Comparison of ENCODE assay signal across 22 cellular contexts in genomic region chr6:30319146-30319835, GRCh38. TPM values are rescaled to one million over a fixed set of nuclear protein-coding genes. Genes with fewer than 3 reads are reported as not detected.
DNase-seq lines count a peak whose midpoint lies in the region; ATAC-seq and TF ChIP-seq lines count a peak whose summit lies in the region.
"Had no signal": no experiment of that assay in that cellular context is flagged by ENCODE, and none has a peak within 500 bp of the region (broad histone marks: within the 10 kb centered on the region; RNA-seq: fewer than 3 reads in every experiment).

No MANE protein-coding gene starts in this region.

- H2BK12ac ChIP-seq in mesenchymal stem cell (ENCODE audit: low read length in 2 of 2) = no peak overlapping the region

- peaks cover 58% of the 10 kb centered on the region for H3K36me3 Mint-ChIP-seq in activated CD4-positive, alpha-beta T cell treated with anti-CD3 and anti-CD28 coated beads for 36 hours (ENCODE audit: low read depth)
- H3K36me3 Mint-ChIP-seq in chondrocyte (ENCODE audit: low read depth) = no peaks in the 10 kb centered on the region

- H3K4me3 Mint-ChIP-seq in activated CD4-positive, alpha-beta T cell treated with anti-CD3 and anti-CD28 coated beads for 36 hours = no peak overlapping the region
- H3K4me3 Mint-ChIP-seq in chondrocyte (ENCODE audit: unreplicated experiment) = no peak overlapping the region
- H3K4me3 Mint-ChIP-seq: neural progenitor cell had no signal

- DNase-seq in activated CD4-positive, alpha-beta T cell treated with anti-CD3 and anti-CD28 coated beads for 36 hours = no peak
- no peak for DNase-seq in activated CD4-positive, alpha-beta T cell treated with anti-CD3 and anti-CD28 coated beads, Interleukin-2, amount 50 U/mL, for 48 hours
- DNase-seq in HCEC 1CT = peak; percentile 74
- no peak for DNase-seq in chondrocyte (ENCODE audit: low spot score)
- DNase-seq in mesenchymal stem cell = peak; percentile 41
- no peak for DNase-seq in NCI-H1436 (lab: John Stamatoyannopoulos, UW)
- DNase-seq in Right ventricle myocardium superior = no peak
- no peak for DNase-seq in NCI-H82 treated with DMSO at 0.1 percent for 48 hours (lab: John Stamatoyannopoulos, UW; ENCODE audit: unreplicated experiment)
- DNase-seq: activated CD4-positive, alpha-beta T cell treated with anti-CD3 and anti-CD28 coated beads for 1 hour; activated naive CD8-positive, alpha-beta T cell treated with anti-CD3 and anti-CD28 coated beads, Interleukin-2, amount 10 ng/mL, durations not matched to agents 7 days and 5 days; GDM1; heart left ventricle; kidney glomerular epithelial cell; MG63; NCI-H1694; NCI-H82; stimulated activated CD4-positive, alpha-beta T cell treated with anti-CD3 and anti-CD28 coated beads, Interleukin-12 subunit alpha, Interleukin-12 subunit beta, amount 100 ng/mL, for 4 hours had no signal

- no peak overlapping the region for H3K4ac ChIP-seq in mesenchymal stem cell (ENCODE audit: low read depth in 1 of 2, low read length in 2 of 2)

- POLR2A ChIA-PET in activated CD4-positive, alpha-beta T cell treated with anti-CD3 and anti-CD28 coated beads for 36 hours (lab: Charles Lee) = no interaction called here

- 95% methylated on average over 1 of the region's 1 CpG for WGBS in mesenchymal stem cell

- no peak overlapping the region for H3K4me3 ChIP-seq in mesenchymal stem cell (ENCODE audit: insufficient read depth in 1 of 2, low read depth in 1 of 2, low read length in 2 of 2)
- H3K4me3 ChIP-seq: esophagus muscularis mucosa, heart left ventricle, MG63, neural progenitor cell, thoracic aorta had no signal

- no peaks in the 10 kb centered on the region for H3K9me3 ChIP-seq in mesenchymal stem cell (ENCODE audit: control insufficient read depth, low read length)
- H3K9me3 ChIP-seq: esophagus muscularis mucosa, heart left ventricle, MG63, thoracic aorta had no signal

- no peaks in the 10 kb centered on the region for H3K9me3 Mint-ChIP-seq in activated CD4-positive, alpha-beta T cell treated with anti-CD3 and anti-CD28 coated beads for 36 hours (ENCODE audit: low read depth)
- H3K9me3 Mint-ChIP-seq in chondrocyte (ENCODE audit: low read depth) = no peaks in the 10 kb centered on the region
- H3K9me3 Mint-ChIP-seq: activated naive CD8-positive, alpha-beta T cell treated with anti-CD3 and anti-CD28 coated beads, Interleukin-2, amount 10 ng/mL, durations not matched to agents 7 days and 5 days; neural progenitor cell had no signal

- H3K36me3 ChIP-seq in mesenchymal stem cell (ENCODE audit: control insufficient read depth in 1 of 2, insufficient read depth in 2 of 2, low read depth in 1 of 2, low read length in 2 of 2) = peaks cover 4 to 30% of the 10 kb centered on the region in 2 experiments
- H3K36me3 ChIP-seq: neural progenitor cell, thoracic aorta had no signal

- no peaks in the 10 kb centered on the region for H3K27me3 Mint-ChIP-seq in activated CD4-positive, alpha-beta T cell treated with anti-CD3 and anti-CD28 coated beads for 36 hours
- H3K27me3 Mint-ChIP-seq in chondrocyte (ENCODE audit: low read depth) = no peaks in the 10 kb centered on the region
- H3K27me3 Mint-ChIP-seq: activated naive CD8-positive, alpha-beta T cell treated with anti-CD3 and anti-CD28 coated beads, Interleukin-2, amount 10 ng/mL, durations not matched to agents 7 days and 5 days had no signal

- no peak overlapping the region for H3K14ac ChIP-seq in mesenchymal stem cell (ENCODE audit: low read length in 2 of 2)

- no peak overlapping the region for H2BK15ac ChIP-seq in mesenchymal stem cell (ENCODE audit: low read depth, poor library complexity, severe bottlenecking)

- H4K91ac ChIP-seq in mesenchymal stem cell (ENCODE audit: low read length) = no peak overlapping the region

- ATAC-seq in activated CD4-positive, alpha-beta T cell treated with anti-CD3 and anti-CD28 coated beads for 36 hours = no peak
- no peak for ATAC-seq in Right ventricle myocardium superior (ENCODE audit: poor library complexity)
- ATAC-seq: heart left ventricle, Panc1 had no signal

- H3K4me1 ChIP-seq in mesenchymal stem cell (ENCODE audit: control insufficient read depth, insufficient read depth, low read depth, low read length) = peaks cover 1% of the 10 kb centered on the region

- intact Hi-C loops in activated CD4-positive, alpha-beta T cell treated with anti-CD3 and anti-CD28 coated beads for 36 hours (cut with DNase I, micrococcal nuclease) = no loop called here
- intact Hi-C loops in Right ventricle myocardium superior (cut with DNase I) = no loop called here

- TF ChIP-seq CTCF in chondrocyte (IDR thresholded peaks at IDR 0.05) = no peak

- no peak overlapping the region for H3K23ac ChIP-seq in mesenchymal stem cell (ENCODE audit: low read length in 2 of 2)

- H3K79me1 ChIP-seq in mesenchymal stem cell (replicated peaks; ENCODE audit: low read length, poor library complexity, severe bottlenecking) = peaks cover 14% of the 10 kb centered on the region

- H3K9ac ChIP-seq in mesenchymal stem cell (ENCODE audit: low read length) = no peak overlapping the region
- H3K9ac ChIP-seq: neural progenitor cell had no signal

- no peak overlapping the region for H3K4me2 ChIP-seq in mesenchymal stem cell (ENCODE audit: low read length, poor library complexity, severe bottlenecking)
- H3K4me2 ChIP-seq: neural progenitor cell had no signal

- H2BK5ac ChIP-seq in mesenchymal stem cell (ENCODE audit: low read depth, low read length, poor library complexity, severe bottlenecking) = no peak overlapping the region

- H4K8ac ChIP-seq in mesenchymal stem cell (ENCODE audit: low read length) = no peak overlapping the region

- H3K18ac ChIP-seq in mesenchymal stem cell (ENCODE audit: low read depth in 1 of 2, low read length in 2 of 2) = no peak overlapping the region

- no peak overlapping the region for H2AK5ac ChIP-seq in mesenchymal stem cell (ENCODE audit: low read length, severe bottlenecking)

- no peaks in the 10 kb centered on the region for H3K27me3 ChIP-seq in mesenchymal stem cell (ENCODE audit: control insufficient read depth in 1 of 2, insufficient read depth in 1 of 2, low read length in 2 of 2)
- H3K27me3 ChIP-seq: esophagus muscularis mucosa, heart left ventricle, MG63, neural progenitor cell had no signal

- H2BK120ac ChIP-seq in mesenchymal stem cell (ENCODE audit: low read depth, low read length) = no peak overlapping the region

- H3K4me1 Mint-ChIP-seq in activated CD4-positive, alpha-beta T cell treated with anti-CD3 and anti-CD28 coated beads for 36 hours = peaks cover 70% of the 10 kb centered on the region
- peaks cover 49% of the 10 kb centered on the region for H3K4me1 Mint-ChIP-seq in chondrocyte (ENCODE audit: low read depth)

- H3K27ac Mint-ChIP-seq in activated CD4-positive, alpha-beta T cell treated with anti-CD3 and anti-CD28 coated beads for 36 hours = peak overlapping the region; percentile 61
- peak overlapping the region; percentile 37 for H3K27ac Mint-ChIP-seq in chondrocyte (ENCODE audit: unreplicated experiment)
- H3K27ac Mint-ChIP-seq: neural progenitor cell had no signal

- H3K27ac ChIP-seq in mesenchymal stem cell (ENCODE audit: low read length, poor library complexity, severe bottlenecking) = no peak overlapping the region
- H3K27ac ChIP-seq: 22Rv1, esophagus muscularis mucosa, heart left ventricle, neural progenitor cell, thoracic aorta had no signal

- CTCF ChIA-PET in activated CD4-positive, alpha-beta T cell treated with anti-CD3 and anti-CD28 coated beads for 36 hours (lab: Charles Lee) = no interaction called here

- H2AFZ ChIP-seq in mesenchymal stem cell (ENCODE audit: low read depth, low read length) = no peak overlapping the region
- H2AFZ ChIP-seq: neural progenitor cell had no signal

RNA-seq across cellular contexts. Expression of gene TRIM39, which starts 7.4 kb away (rescaled TPM):
- 10 to 100 TPM; 16.5 to 17.5 TPM for total RNA-seq in activated CD4-positive, alpha-beta T cell treated with anti-CD3 and anti-CD28 coated beads for 36 hours
- total RNA-seq in chondrocyte (12.5 to 14.8 TPM (median 13.7 TPM) in 3 replicates), Right ventricle myocardium superior (6.2 TPM)
- 8.8 TPM for polyA plus RNA-seq in mesenchymal stem cell (2013, experiment 1 of 2)
- polyA plus RNA-seq in mesenchymal stem cell (2013, experiment 2 of 2) = 7.4 TPM

RNA-seq across cellular contexts. Expression of gene RPP21, which starts 25.7 kb away (rescaled TPM):
- total RNA-seq in activated CD4-positive, alpha-beta T cell treated with anti-CD3 and anti-CD28 coated beads for 36 hours = 10 to 100 TPM; 32.6 to 38.1 TPM
- 38.4 to 41.8 TPM (median 39.7 TPM) in 3 replicates for total RNA-seq in chondrocyte
- polyA plus RNA-seq in mesenchymal stem cell (2013, experiment 1 of 2) = 83.5 TPM
- polyA plus RNA-seq in mesenchymal stem cell (2013, experiment 2 of 2) = 77.7 TPM
- total RNA-seq in Right ventricle myocardium superior = 25.4 TPM

Comparison
In these comparisons a context has a peak if more than half of its experiments do, and no peak if none do; other contexts are left out.
1. DNase-seq: peak in HCEC 1CT (single experiment) and mesenchymal stem cell (single experiment); none in activated CD4-positive, alpha-beta T cell treated with anti-CD3 and anti-CD28 coated beads for 36 hours (single experiment), activated CD4-positive, alpha-beta T cell treated with anti-CD3 and anti-CD28 coated beads, Interleukin-2, amount 50 U/mL, for 48 hours (0 of 2), chondrocyte (single experiment), NCI-H1436 (single experiment), Right ventricle myocardium superior (single experiment) and NCI-H82 treated with DMSO at 0.1 percent for 48 hours (single experiment).